In genomic region chr1:54800041-54800898, GRCh38 we compare ENCODE assay signal across 11 cellular contexts. TPM values are rescaled to one million over a fixed set of nuclear protein-coding genes. Genes with fewer than 3 reads are reported as not detected.
DNase-seq lines count a peak whose midpoint lies in the region; ATAC-seq and TF ChIP-seq lines count a peak whose summit lies in the region.
"Had no signal": no experiment of that assay in that cellular context is flagged by ENCODE, and none has a peak within 500 bp of the region (broad histone marks: within the 10 kb centered on the region; RNA-seq: fewer than 3 reads in every experiment).

No MANE protein-coding gene starts in this region.

- intact Hi-C loops in mucosa of descending colon (cut with DNase I, micrococcal nuclease), result loop anchor here in 1 of 2 donors (10.0 kb wide), 1 partner anchor 295 kb away; no protein-coding TSS in a partner anchor
- intact Hi-C loops in transverse colon (cut with DNase I; ENCODE audit: low total_unique reads), result no loop called here

- peaks cover 65% of the 10 kb centered on the region for H3K4me1 ChIP-seq in mucosa of descending colon (ENCODE audit: low read depth)
- H3K4me1 ChIP-seq in transverse colon, result peaks cover 4 to 73% (median 64%) of the 10 kb centered on the region in 4 donors
- H3K4me1 ChIP-seq: BE2C had no signal

- H3K9me3 Mint-ChIP-seq in activated T-cell treated with anti-CD3 and anti-CD28 coated beads, Interleukin-2, amount 50 U/mL, for 72 hours, result no peaks in the 10 kb centered on the region
- H3K9me3 Mint-ChIP-seq: dendritic cell treated with granulocyte-macrophage colony-stimulating factor and Interleukin-4, amounts not matched to agents 40 ng/mL and 50 ng/mL, for 4 days had no signal

- peak overlapping the region; percentile 95 for H3K27ac Mint-ChIP-seq in activated T-cell treated with anti-CD3 and anti-CD28 coated beads, Interleukin-2, amount 50 U/mL, for 72 hours
- H3K27ac Mint-ChIP-seq: dendritic cell treated with granulocyte-macrophage colony-stimulating factor and Interleukin-4, amounts not matched to agents 40 ng/mL and 50 ng/mL, for 4 days had no signal

- DNase-seq in activated T-cell treated with anti-CD3 and anti-CD28 coated beads, Interleukin-2, amount 50 U/mL, for 72 hours, result no peak
- DNase-seq in activated T-cell treated with anti-CD3 and anti-CD28 coated beads for 4 hours, result no peak
- DNase-seq in caudate nucleus (lab: John Stamatoyannopoulos, UW), result peak in 41 of 61 donors; percentile 8 to 94 (median 60)
- no peak for DNase-seq in mucosa of descending colon
- DNase-seq in transverse colon, result peak; percentile 11
- no peak for DNase-seq in activated CD4-positive, alpha-beta T cell treated with anti-CD3 and anti-CD28 coated beads for 1 hour
- no peak for DNase-seq in NCI-H2029 treated with DMSO at 0.1 percent for 48 hours (lab: John Stamatoyannopoulos, UW)
- DNase-seq: BE2C had no signal

- H3K4me3 Mint-ChIP-seq in activated T-cell treated with anti-CD3 and anti-CD28 coated beads, Interleukin-2, amount 50 U/mL, for 72 hours, result peak overlapping the region; percentile 94 to 96

- H3K9me3 ChIP-seq in mucosa of descending colon (no peaks in the 10 kb centered on the region), transverse colon (no peaks in the 10 kb centered on the region)
- H3K9me3 ChIP-seq: BE2C had no signal

- no peaks in the 10 kb centered on the region for H3K27me3 ChIP-seq in transverse colon
- H3K27me3 ChIP-seq: BE2C had no signal

- H3K27ac ChIP-seq in caudate nucleus (ENCODE audit: low read depth, low read length) (peak overlapping the region; percentile 50), transverse colon (peak overlapping the region; percentile 79 to 90 (median 88))

- H3K4me1 Mint-ChIP-seq in activated T-cell treated with anti-CD3 and anti-CD28 coated beads, Interleukin-2, amount 50 U/mL, for 72 hours (ENCODE audit: low read depth), result peaks cover 85% of the 10 kb centered on the region

- ATAC-seq in activated T-cell treated with anti-CD3 and anti-CD28 coated beads, Interleukin-2, amount 50 U/mL, for 72 hours (replicated peaks in 1 of 2), result no peak
- no peak for ATAC-seq in mucosa of descending colon
- no peak for ATAC-seq in GM19452 (IDR thresholded peaks at IDR 0.05; ENCODE audit: unreplicated experiment)

- H3K27me3 Mint-ChIP-seq in activated T-cell treated with anti-CD3 and anti-CD28 coated beads, Interleukin-2, amount 50 U/mL, for 72 hours (ENCODE audit: low read depth), result no peaks in the 10 kb centered on the region

- H3K36me3 Mint-ChIP-seq in activated T-cell treated with anti-CD3 and anti-CD28 coated beads, Interleukin-2, amount 50 U/mL, for 72 hours (ENCODE audit: insufficient read depth in 2 of 2), result peaks cover 1 to 2% of the 10 kb centered on the region in 2 donors

- TF ChIP-seq POLR2A in transverse colon (IDR thresholded peaks at IDR 0.05), result no peak

- 70% methylated on average over 33 of the region's 39 CpGs; no CpG with 5 or more reads in 1 of the 2 donors for WGBS in transverse colon (ENCODE audit: low coverage in 1 of 2), 2 donors

- TF ChIP-seq EP300 in transverse colon (IDR thresholded peaks at IDR 0.05; ENCODE audit: low read depth), result no peak

- no peaks in the 10 kb centered on the region for H3K36me3 ChIP-seq in mucosa of descending colon (ENCODE audit: low read depth)
- no peaks in the 10 kb centered on the region for H3K36me3 ChIP-seq in transverse colon
- H3K36me3 ChIP-seq: BE2C had no signal

- in situ Hi-C loops in transverse colon (cut with MboI; ENCODE audit: low pct_ligation_motif_present in 1 of 4, low pct_unique_long_range_greater_than_20kb in 1 of 4, low sequenced_read_pairs in 3 of 4), result loop anchor here in 2 of 4 donors (10.0 to 25.0 kb wide), 2 partner anchors 125 to 738 kb away; partner anchors contain the start of genes TCEANC2 (in 1 of the 2) and TMEM59 (in 1 of the 2)

- H3K4me3 ChIP-seq in mucosa of descending colon (peak overlapping the region; percentile 39), transverse colon (peak overlapping the region; percentile 41 to 59 (median 50))

- no peak for TF ChIP-seq CTCF in mucosa of descending colon (IDR thresholded peaks at IDR 0.05)
- no peak for TF ChIP-seq CTCF in transverse colon (IDR thresholded peaks at IDR 0.05)

RNA-seq across cellular contexts. Expression of gene TTC22, which starts 0.9 kb away (rescaled TPM):
- 10 to 100 TPM; 13.3 to 15.3 TPM for total RNA-seq in activated T-cell treated with anti-CD3 and anti-CD28 coated beads, Interleukin-2, amount 50 U/mL, for 72 hours
- total RNA-seq in mucosa of descending colon (100 to 1,000 TPM in 1 of 3 donors, 10 to 100 TPM in 2; 51.6 to 122 (median 70.8) TPM), transverse colon (100 to 1,000 TPM in 2 of 4 donors, 10 to 100 TPM in 2; 39.8 to 174 (median 98.4) TPM)
- total RNA-seq: NCI-H460 had no signal

RNA-seq across cellular contexts. Expression of gene PARS2, which starts 35.9 kb away (rescaled TPM):
- total RNA-seq in activated T-cell treated with anti-CD3 and anti-CD28 coated beads, Interleukin-2, amount 50 U/mL, for 72 hours, result 1 to 10 TPM; 5.5 to 7.3 TPM
- total RNA-seq in mucosa of descending colon (1 to 10 TPM; 6.4 to 8.7 (median 7.2) TPM), transverse colon (10 to 100 TPM in 1 of 4 donors, 1 to 10 TPM in 2, not detected in 1; 8.9 to 13.5 (median 9.1) TPM)

Comparison
In these comparisons a context has a peak if more than half of its experiments do, and no peak if none do; other contexts are left out.
1. DNase-seq: peak in caudate nucleus (41 of 61) and transverse colon (single experiment); none in activated T-cell treated with anti-CD3 and anti-CD28 coated beads, Interleukin-2, amount 50 U/mL, for 72 hours (0 of 2), activated T-cell treated with anti-CD3 and anti-CD28 coated beads for 4 hours (single experiment), mucosa of descending colon (0 of 3), activated CD4-positive, alpha-beta T cell treated with anti-CD3 and anti-CD28 coated beads for 1 hour (single experiment) and NCI-H2029 treated with DMSO at 0.1 percent for 48 hours (single experiment).